ENCODE assay signal across 23 cellular contexts in genomic region chr6:158413814-158414563, GRCh38.
"Had no signal": no experiment of that assay in that cellular context is flagged by ENCODE, and none has a peak within 500 bp of the region (broad histone marks: within the 10 kb centered on the region; RNA-seq: fewer than 3 reads in every experiment).

No MANE protein-coding gene starts in this region.

- ATAC-seq: activated CD4-positive, alpha-beta T cell treated with anti-CD3 and anti-CD28 coated beads for 36 hours; activated naive CD8-positive, alpha-beta T cell treated with anti-CD3 and anti-CD28 coated beads, Interleukin-2, amount 50 U/mL, for 24 hours; foreskin keratinocyte; left lung; stimulated activated naive CD8-positive, alpha-beta T cell treated with anti-CD3 and anti-CD28 coated beads, Interleukin-15, Interleukin-2, amounts not matched to agents 100 U/mL and 50 U/mL, for 24 hours had no signal

- H3K9me3 Mint-ChIP-seq: activated B cell treated with CpG ODN at 0.5 μM for 24 hours; activated naive CD4-positive, alpha-beta T cell treated with anti-CD3 and anti-CD28 coated beads, Interleukin-2, amount 10 ng/mL, durations not matched to agents 7 days and 5 days; activated naive CD8-positive, alpha-beta T cell treated with anti-CD3 and anti-CD28 coated beads, Interleukin-2, amount 50 U/mL, for 24 hours; immature natural killer cell; naive B cell; neural crest cell; T-helper 1 cell treated with Interleukin-12 subunit alpha and Interleukin-12 subunit beta and Interleukin-4 antibody, amounts not matched to agents 30 μg/mL and 1 μg/mL, for 36 hours had no signal

- H3K4me3 Mint-ChIP-seq: activated B cell treated with CpG ODN at 0.5 μM for 24 hours; activated CD4-positive, alpha-beta T cell treated with anti-CD3 and anti-CD28 coated beads for 36 hours; activated naive CD4-positive, alpha-beta T cell treated with anti-CD3 and anti-CD28 coated beads, Interleukin-2, amount 10 ng/mL, durations not matched to agents 7 days and 5 days; activated naive CD8-positive, alpha-beta T cell treated with anti-CD3 and anti-CD28 coated beads, Interleukin-2, amount 50 U/mL, for 24 hours; immature natural killer cell; naive B cell; neural crest cell; T-helper 1 cell treated with Interleukin-12 subunit alpha and Interleukin-12 subunit beta and Interleukin-4 antibody, amounts not matched to agents 30 μg/mL and 1 μg/mL, for 36 hours had no signal

- DNase-seq: activated B cell treated with CpG ODN at 0.5 μM for 24 hours; activated CD4-positive, alpha-beta T cell treated with anti-CD3 and anti-CD28 coated beads for 36 hours; activated CD4-positive, alpha-beta T cell treated with anti-CD3 and anti-CD28 coated beads, Interleukin-2, amount 50 U/mL, for 48 hours; activated effector memory CD4-positive, alpha-beta T cell treated with Interleukin-2 at 50 U/mL for 16 hours; activated naive CD4-positive, alpha-beta T cell treated with anti-CD3 and anti-CD28 coated beads, Interleukin-2, amount 10 ng/mL, durations not matched to agents 7 days and 5 days; activated naive CD8-positive, alpha-beta T cell treated with anti-CD3 and anti-CD28 coated beads, Interleukin-2, amount 50 U/mL, for 24 hours; activated T-cell treated with anti-CD3 and anti-CD28 coated beads, Interleukin-2, amount 50 U/mL, for 48 hours; colonic mucosa; erythroblast; immature natural killer cell; left lung; naive B cell; stimulated activated CD4-positive, alpha-beta T cell treated with anti-CD3 and anti-CD28 coated beads, Interleukin-4, amount 100 ng/mL, for 24 hours; stimulated activated naive CD8-positive, alpha-beta T cell treated with anti-CD3 and anti-CD28 coated beads, Interleukin-15, Interleukin-2, amounts not matched to agents 100 U/mL and 50 U/mL, for 24 hours; T1000 had no signal

- H3K27ac ChIP-seq: brain microvascular endothelial cell, colonic mucosa, foreskin keratinocyte, hepatocyte, left lung, prostate gland had no signal

- H3K27ac Mint-ChIP-seq: activated B cell treated with CpG ODN at 0.5 μM for 24 hours; activated CD4-positive, alpha-beta T cell treated with anti-CD3 and anti-CD28 coated beads for 36 hours; activated naive CD4-positive, alpha-beta T cell treated with anti-CD3 and anti-CD28 coated beads, Interleukin-2, amount 10 ng/mL, durations not matched to agents 7 days and 5 days; activated naive CD8-positive, alpha-beta T cell treated with anti-CD3 and anti-CD28 coated beads, Interleukin-2, amount 50 U/mL, for 24 hours; naive B cell; T-helper 1 cell treated with Interleukin-12 subunit alpha and Interleukin-12 subunit beta and Interleukin-4 antibody, amounts not matched to agents 30 μg/mL and 1 μg/mL, for 36 hours had no signal

- H3K9me3 ChIP-seq: colonic mucosa, left lung, prostate gland had no signal

- H3K4me1 ChIP-seq: colonic mucosa, prostate gland had no signal

- H3K27me3 Mint-ChIP-seq: activated B cell treated with CpG ODN at 0.5 μM for 24 hours; activated CD4-positive, alpha-beta T cell treated with anti-CD3 and anti-CD28 coated beads for 36 hours; activated naive CD4-positive, alpha-beta T cell treated with anti-CD3 and anti-CD28 coated beads, Interleukin-2, amount 10 ng/mL, durations not matched to agents 7 days and 5 days; activated naive CD8-positive, alpha-beta T cell treated with anti-CD3 and anti-CD28 coated beads, Interleukin-2, amount 50 U/mL, for 24 hours; naive B cell had no signal

- H3K4me3 ChIP-seq: colonic mucosa, hepatocyte, left lung, lung, prostate gland, tibial nerve had no signal

- H3K36me3 ChIP-seq: colonic mucosa, prostate gland had no signal
